Comparison of ENCODE assay signal across 8 cellular contexts in genomic region chr4:76148142-76148849, GRCh38. TPM values are rescaled to one million over a fixed set of nuclear protein-coding genes. Genes with fewer than 3 reads are reported as not detected.
DNase-seq lines count a peak whose midpoint lies in the region; ATAC-seq and TF ChIP-seq lines count a peak whose summit lies in the region.

Gene NUP54, minus strand, starts transcription at chr4:76148397. Its CDS starts 23 bp downstream, at chr4:76148374.

- no peaks in the 10 kb centered on the region for H3K9me3 ChIP-seq in left lung

- ATAC-seq in GM19395 (IDR thresholded peaks at IDR 0.05; ENCODE audit: unreplicated experiment) (peak; percentile 99), HG03565 (IDR thresholded peaks at IDR 0.05; ENCODE audit: unreplicated experiment) (peak; percentile 98), left lung (peak; percentile 99)

- no peaks in the 10 kb centered on the region for H3K27me3 ChIP-seq in left lung

- no peak for TF ChIP-seq CTCF in C4-2B (conservative IDR thresholded peaks at IDR 0.05)
- TF ChIP-seq CTCF in left lung (IDR thresholded peaks at IDR 0.05), result no peak

- intact Hi-C loops in left lung (cut with DNase I), result no loop called here

- DNase-seq in NCI-H774 (lab: John Stamatoyannopoulos, UW) (peak; percentile 90), dermis blood vessel endothelial cell (peak; percentile 97), left lung (peak; percentile 96 to 97)
- peak; percentile 94 for DNase-seq in activated CD4-positive, alpha-beta T cell treated with anti-CD3 and anti-CD28 coated beads, Interleukin-2, amount 50 U/mL, for 4 hours
- DNase-seq in stimulated activated CD4-positive, alpha-beta T cell treated with anti-CD3 and anti-CD28 coated beads, Interleukin-2, amount 100 ng/mL, for 48 hours, result peak; percentile 93 to 94

- H3K36me3 ChIP-seq in left lung, result peaks cover 0 to 8% of the 10 kb centered on the region in 2 donors

- H3K4me1 ChIP-seq in left lung, result peaks cover 11 to 25% of the 10 kb centered on the region in 2 donors

- peak within 1 kb of the TSS; percentile 86 for H3K27ac ChIP-seq in C4-2B
- H3K27ac ChIP-seq in left lung, result peak within 1 kb of the TSS; percentile 93

- peak within 1 kb of the TSS; percentile 84 to 97 for H3K4me3 ChIP-seq in left lung

RNA-seq across cellular contexts. Expression of gene NUP54, which starts in this region (rescaled TPM):
- total RNA-seq in dermis blood vessel endothelial cell (59.1 and 64.8 TPM in 2 replicates), left lung (10 to 100 TPM; 26.8 to 36.2 TPM)

Comparison
In these comparisons a context has a peak if more than half of its experiments do, and no peak if none do; other contexts are left out.
1. Peak in every context shown above with its lines: DNase-seq, ATAC-seq, H3K4me3 ChIP-seq and H3K27ac ChIP-seq.